In the genomic region with DNA sequence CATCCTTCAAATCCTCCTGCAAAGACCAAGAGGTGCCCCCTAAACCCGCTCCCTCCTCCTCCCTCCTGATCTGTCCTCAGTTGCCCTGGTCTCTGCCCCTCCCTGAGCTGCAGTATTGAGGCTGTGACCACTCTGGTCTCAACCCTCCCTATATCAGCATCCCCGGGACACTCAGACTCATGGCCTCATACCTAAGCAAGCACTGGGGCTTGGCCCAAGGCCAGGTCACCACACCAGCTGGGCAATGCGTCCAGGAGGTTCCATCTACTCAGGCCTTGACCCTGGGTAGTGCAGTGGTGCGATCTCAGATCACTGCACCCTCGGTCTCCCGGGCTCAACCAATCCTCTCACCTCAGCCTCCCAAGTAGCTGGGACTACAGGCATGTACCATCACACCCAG, we compare ENCODE assay signal across 25 cellular contexts. TPM values are rescaled to one million over a fixed set of nuclear protein-coding genes. Genes with fewer than 3 reads are reported as not detected.
DNase-seq lines count a peak whose midpoint lies in the region; ATAC-seq, FAIRE-seq and TF ChIP-seq lines count a peak whose summit lies in the region.
"Had no signal": no experiment of that assay in that cellular context is flagged by ENCODE, and none has a peak within 500 bp of the region (broad histone marks: within the 10 kb centered on the region; RNA-seq: fewer than 3 reads in every experiment).

No MANE protein-coding gene starts in this region.

- dilution Hi-C loops in IMR-90 (cut with HindIII; ENCODE audit: low sequenced_read_pairs, unreplicated experiment): no loop called here

- no peak overlapping the region for H2AK9ac ChIP-seq in IMR-90 (replicated peaks; ENCODE audit: low read depth, low read length, poor library complexity)

- DNase-seq in IMR-90 (no peak), SHP77 treated with DMSO at 0.1 percent for 48 hours (lab: John Stamatoyannopoulos, UW) (peak; percentile 14), left lobe of liver (ENCODE audit: low spot score) (no peak), neuronal stem cell (ENCODE audit: low spot score) (no peak), Calu3 (no peak), GM12892 (ENCODE audit: insufficient read length) (no peak)
- DNase-seq in stimulated activated naive CD4-positive, alpha-beta T cell treated with Interleukin-2 at 50 U/mL for 16 hours (lab: John Stamatoyannopoulos, UW): no peak
- DNase-seq: 8988T; ACHN; AML-193; BE2C; CD4-positive, alpha-beta T cell; CD8-positive, alpha-beta memory T cell; DMS53; DMS79 treated with DMSO at 0.1 percent for 48 hours; GF-D8; GM23248; H7; HCEC 1CT had no signal

- no peaks in the 10 kb centered on the region for H3K36me3 ChIP-seq in IMR-90 (ENCODE audit: control insufficient read depth, insufficient read depth, low read length)
- H3K36me3 ChIP-seq in neuronal stem cell (replicated peaks in 1 of 2; ENCODE audit: control insufficient read depth in 2 of 2, insufficient read depth in 2 of 2, low read length in 2 of 2): peaks cover 0 to 4% of the 10 kb centered on the region in 2 donors
- H3K36me3 ChIP-seq: BE2C; BLaER1 treated with 17β-estradiol and CSF1 and Interleukin-3, amounts not matched to agents 10 nM and 100 nM had no signal

- no peak overlapping the region for H4K5ac ChIP-seq in IMR-90 (ENCODE audit: low read depth, low read length)

- no CpG with 5 or more reads among the region's 6 CpGs for WGBS in IMR-90 (ENCODE audit: extremely low coverage in 2 of 2, insufficient read length in 1 of 2), 2 experiments
- WGBS in neuronal stem cell (ENCODE audit: extremely low coverage in 2 of 2, insufficient read length in 2 of 2, insufficient replicate concordance in 1 of 2), 2 donors: no CpG with 5 or more reads among the region's 6 CpGs

- no peaks in the 10 kb centered on the region; the same call in 1 of the 2 replicates for H4K20me1 ChIP-seq in IMR-90 (ENCODE audit: insufficient read depth, low read length)

- no peak overlapping the region for H4K91ac ChIP-seq in IMR-90 (ENCODE audit: insufficient read depth, low read depth, low read length)
- no peak overlapping the region for H4K91ac ChIP-seq in neuronal stem cell (ENCODE audit: low read depth, low read length, poor library complexity)

- peaks cover 9% of the 10 kb centered on the region for H3K27me3 Mint-ChIP-seq in Calu3 (ENCODE audit: unreplicated experiment)

- H3K23ac ChIP-seq in IMR-90 (ENCODE audit: low read depth, low read length) (no peak overlapping the region), neuronal stem cell (ENCODE audit: low read depth, low read length, poor library complexity) (no peak overlapping the region)

- BruUV-seq in IMR-90 (replicated peaks; lab: Mats Ljungman, UMichigan): no TSS peak
- BruUV-seq in Calu3 (replicated peaks; lab: Mats Ljungman, UMichigan): no TSS peak

- H2AK5ac ChIP-seq in IMR-90 (ENCODE audit: low read depth, low read length) (no peak overlapping the region), neuronal stem cell (ENCODE audit: low read depth, low read length) (no peak overlapping the region)

- no peak for TF ChIP-seq POLR2A in IMR-90 (IDR thresholded peaks at IDR 0.05; ENCODE audit: low read depth, low read length)
- TF ChIP-seq POLR2A in GM12892 (IDR thresholded peaks at IDR 0.05; ENCODE audit: low read depth, low read length): no peak

- H3K14ac ChIP-seq in IMR-90 (replicated peaks; ENCODE audit: low read depth, low read length) (no peak overlapping the region), neuronal stem cell (ENCODE audit: low read length) (no peak overlapping the region)

- H3K4me3 ChIP-seq in IMR-90 (ENCODE audit: insufficient read depth, low read depth, low read length) (no peak overlapping the region), neuronal stem cell (ENCODE audit: low read length in 2 of 2) (no peak overlapping the region)
- H3K4me3 ChIP-seq: A549; BLaER1 treated with 17β-estradiol and CSF1 and Interleukin-3, amounts not matched to agents 10 nM and 100 nM; GM23248 had no signal

- H3K4me2 ChIP-seq in IMR-90 (ENCODE audit: low read depth, low read length) (no peak overlapping the region), neuronal stem cell (ENCODE audit: insufficient read depth, low read length, poor library complexity, severe bottlenecking) (no peak overlapping the region)
- H3K4me2 ChIP-seq: A549; BLaER1 treated with 17β-estradiol and CSF1 and Interleukin-3, amounts not matched to agents 10 nM and 100 nM had no signal

- in situ Hi-C loops in IMR-90 (cut with MboI; ENCODE audit: low sequenced_read_pairs): no loop called here

- H3K9ac ChIP-seq in IMR-90 (ENCODE audit: low read depth, low read length): no peak overlapping the region
- no peak overlapping the region for H3K9ac ChIP-seq in neuronal stem cell (ENCODE audit: low read depth, low read length, poor library complexity)
- H3K9ac ChIP-seq: BLaER1 treated with 17β-estradiol and CSF1 and Interleukin-3, amounts not matched to agents 10 nM and 100 nM; GM23248 had no signal

- no peak for ATAC-seq in IMR-90 (ENCODE audit: low read depth)
- ATAC-seq in left lobe of liver: peak; percentile 13
- ATAC-seq: A549 had no signal

- FAIRE-seq in GM12892 (lab: Jason Lieb, UNC): no peak
- FAIRE-seq: A549, GM12891, GM19239, H1 had no signal

- H3K27ac ChIP-seq in IMR-90 (ENCODE audit: insufficient read depth, low read length) (no peak overlapping the region), neuronal stem cell (replicated peaks; ENCODE audit: low read length) (no peak overlapping the region)
- H3K27ac ChIP-seq: A549; BLaER1 treated with 17β-estradiol and CSF1 and Interleukin-3, amounts not matched to agents 10 nM and 100 nM; GM23248 had no signal

- H3K9me3 Mint-ChIP-seq in Calu3 (ENCODE audit: low read depth, unreplicated experiment): peaks cover 2% of the 10 kb centered on the region
- H3K9me3 Mint-ChIP-seq: CD4-positive, alpha-beta T cell; CD8-positive, alpha-beta memory T cell had no signal

- no peaks in the 10 kb centered on the region for H3K4me1 Mint-ChIP-seq in Calu3 (ENCODE audit: low read depth, unreplicated experiment)
- H3K4me1 Mint-ChIP-seq: CD8-positive, alpha-beta memory T cell had no signal

- H3K18ac ChIP-seq in IMR-90 (ENCODE audit: low read depth, low read length) (no peak overlapping the region), neuronal stem cell (ENCODE audit: low read length) (peak overlapping the region; percentile 8)

- H3K79me1 ChIP-seq in IMR-90 (ENCODE audit: low read depth in 1 of 2, low read length in 2 of 2) (no peaks in the 10 kb centered on the region), neuronal stem cell (ENCODE audit: low read depth, low read length) (no peaks in the 10 kb centered on the region)

- intact Hi-C loops in IMR-90 (cut with micrococcal nuclease): no loop called here
- intact Hi-C loops in Calu3 (cut with micrococcal nuclease; ENCODE audit: unreplicated experiment): no loop called here

- no peak overlapping the region for H2BK12ac ChIP-seq in neuronal stem cell (ENCODE audit: low read length)

- H3K9me1 ChIP-seq in IMR-90 (ENCODE audit: insufficient read depth, low read length): no peaks in the 10 kb centered on the region

- no peak overlapping the region for H3K4me3 Mint-ChIP-seq in Calu3 (ENCODE audit: low read depth, unreplicated experiment)
- H3K4me3 Mint-ChIP-seq: CD14-positive monocyte; CD4-positive, alpha-beta T cell; CD8-positive, alpha-beta memory T cell had no signal

- H3K4ac ChIP-seq in IMR-90 (ENCODE audit: low read depth, low read length) (no peak overlapping the region), neuronal stem cell (ENCODE audit: low read length) (no peak overlapping the region)

- no peak overlapping the region for H3K27ac Mint-ChIP-seq in Calu3 (ENCODE audit: unreplicated experiment)
- H3K27ac Mint-ChIP-seq: CD4-positive, alpha-beta T cell; CD8-positive, alpha-beta memory T cell had no signal

- TF ChIP-seq CTCF in IMR-90 (conservative IDR thresholded peaks at IDR 0.05; ENCODE audit: low read depth, low read length): no peak
- TF ChIP-seq CTCF in Calu3 (IDR thresholded peaks at IDR 0.05; ENCODE audit: unreplicated experiment): no peak

- H3K27me3 ChIP-seq in IMR-90 (ENCODE audit: control insufficient read depth, insufficient read depth, low read length) (no peaks in the 10 kb centered on the region), neuronal stem cell (ENCODE audit: control insufficient read depth in 3 of 3, insufficient read depth in 3 of 3, low read depth in 1 of 3, low read length in 3 of 3) (no peaks in the 10 kb centered on the region)
- H3K27me3 ChIP-seq: BE2C; BLaER1 treated with 17β-estradiol and CSF1 and Interleukin-3, amounts not matched to agents 10 nM and 100 nM had no signal

- H2BK5ac ChIP-seq in IMR-90 (ENCODE audit: low read depth, low read length, poor library complexity, severe bottlenecking) (no peak overlapping the region), neuronal stem cell (ENCODE audit: low read length) (no peak overlapping the region)

- no peak overlapping the region for H3K56ac ChIP-seq in IMR-90 (ENCODE audit: extremely low read depth, insufficient read depth, low read length)

- H2BK120ac ChIP-seq in IMR-90 (ENCODE audit: low read depth, low read length) (no peak overlapping the region), neuronal stem cell (ENCODE audit: low read depth, low read length) (no peak overlapping the region)

- H4K8ac ChIP-seq in IMR-90 (ENCODE audit: low read depth in 2 of 2, low read length in 2 of 2) (no peak overlapping the region), neuronal stem cell (ENCODE audit: low read depth, low read length) (no peak overlapping the region)

- no peaks in the 10 kb centered on the region for H3K36me3 Mint-ChIP-seq in Calu3 (ENCODE audit: insufficient read depth, unreplicated experiment)
- H3K36me3 Mint-ChIP-seq: CD14-positive monocyte; CD8-positive, alpha-beta memory T cell had no signal

- H2BK20ac ChIP-seq in IMR-90 (ENCODE audit: low read depth, low read length): no peak overlapping the region

- no peak for TF ChIP-seq RAD21 in IMR-90 (IDR thresholded peaks at IDR 0.05; ENCODE audit: low read length)

- H2BK15ac ChIP-seq in IMR-90 (ENCODE audit: low read depth, low read length) (no peak overlapping the region), neuronal stem cell (ENCODE audit: low read length) (no peak overlapping the region)

- POLR2A ChIA-PET in IMR-90 (lab: Charles Lee; ENCODE audit: unreplicated experiment): no interaction called here

- H3K4me1 ChIP-seq in IMR-90 (ENCODE audit: control insufficient read depth, insufficient read depth, low read length) (no peaks in the 10 kb centered on the region), neuronal stem cell (ENCODE audit: control insufficient read depth in 2 of 2, insufficient read depth in 1 of 2, low read depth in 1 of 2, low read length in 2 of 2) (peaks cover 2 to 27% of the 10 kb centered on the region in 2 donors)
- H3K4me1 ChIP-seq: A549, BE2C had no signal

- CTCF ChIA-PET in IMR-90 (lab: Yijun Ruan, JAX) (no interaction called here), Calu3 (lab: Charles Lee) (no interaction called here)

- H3K9me3 ChIP-seq in IMR-90 (ENCODE audit: control insufficient read depth, insufficient read depth, low read length): no peaks in the 10 kb centered on the region
- H3K9me3 ChIP-seq in neuronal stem cell (replicated peaks in 1 of 2; ENCODE audit: control insufficient read depth in 2 of 2, insufficient read depth in 1 of 2, low read depth in 1 of 2, low read length in 2 of 2): peaks cover 0 to 2% of the 10 kb centered on the region in 2 donors
- H3K9me3 ChIP-seq: A549; BE2C; BLaER1 treated with 17β-estradiol and CSF1 and Interleukin-3, amounts not matched to agents 10 nM and 100 nM had no signal

- H2AFZ ChIP-seq in IMR-90 (replicated peaks; ENCODE audit: low read length, poor library complexity) (peak overlapping the region; percentile 60), neuronal stem cell (ENCODE audit: low read length) (no peak overlapping the region)
- H2AFZ ChIP-seq: GM23248 had no signal

RNA-seq across cellular contexts. Expression of gene KIF17, which starts 9.8 kb away (rescaled TPM):
- total RNA-seq in IMR-90 (2012; rRNA removed) (4.5 and 4.7 TPM in 2 replicates), left lobe of liver (1.5 TPM), Calu3 (2022) (not detected in 2 replicates)
- 5.7 and 6.5 TPM in 2 replicates for polyA plus RNA-seq in IMR-90 (2012; rRNA removed)
- polyA plus RNA-seq in IMR-90 (2012; cell fraction: cytosol; rRNA removed): 4.6 and 6.0 TPM in 2 replicates
- 8.5 and 11.5 TPM in 2 replicates for polyA plus RNA-seq in IMR-90 (2012; cell fraction: nucleus; rRNA removed; ENCODE audit: low replicate concordance)
- 5.8 TPM for polyA plus RNA-seq in neuronal stem cell (2013, experiment 1 of 2)
- 5.8 TPM for polyA plus RNA-seq in neuronal stem cell (2013, experiment 2 of 2)
- 0.42 TPM for polyA plus RNA-seq in GM12892 (2012; ENCODE audit: missing spikeins)
- total RNA-seq: CD4-positive, alpha-beta T cell; CD8-positive, alpha-beta memory T cell had no signal
- polyA plus RNA-seq: CD14-positive monocyte; CD8-positive, alpha-beta memory T cell had no signal

RNA-seq across cellular contexts. Expression of gene SH2D5, which starts 24.4 kb away (rescaled TPM):
- 6.7 and 7.2 TPM in 2 replicates for total RNA-seq in IMR-90 (2012; rRNA removed)
- 13.5 and 14.4 TPM in 2 replicates for polyA plus RNA-seq in IMR-90 (2012; rRNA removed)
- polyA plus RNA-seq in IMR-90 (2012; cell fraction: cytosol; rRNA removed): 7.8 and 10.5 TPM in 2 replicates
- polyA plus RNA-seq in IMR-90 (2012; cell fraction: nucleus; rRNA removed; ENCODE audit: low replicate concordance): 48.2 and 69.5 TPM in 2 replicates
- 0.30 TPM for total RNA-seq in left lobe of liver
- 5.5 TPM for polyA plus RNA-seq in neuronal stem cell (2013, experiment 1 of 2)
- polyA plus RNA-seq in neuronal stem cell (2013, experiment 2 of 2): 5.3 TPM
- total RNA-seq in Calu3 (2022): 2.7 and 3.8 TPM in 2 replicates
- polyA plus RNA-seq in GM12892 (2012; ENCODE audit: missing spikeins): 0.42 TPM
- polyA plus RNA-seq: CD14-positive monocyte; CD8-positive, alpha-beta memory T cell had no signal

RNA-seq across cellular contexts. Expression of gene DDOST, which starts 46.9 kb away (rescaled TPM):
- total RNA-seq in IMR-90 (2012; rRNA removed): 155 and 179 TPM in 2 replicates
- 414 and 477 TPM in 2 replicates for polyA plus RNA-seq in IMR-90 (2012; rRNA removed)
- polyA plus RNA-seq in IMR-90 (2012; cell fraction: cytosol; rRNA removed): 234 and 424 TPM in 2 replicates
- polyA plus RNA-seq in IMR-90 (2012; cell fraction: nucleus; rRNA removed; ENCODE audit: low replicate concordance): 92.6 and 119 TPM in 2 replicates
- total RNA-seq in left lobe of liver: 104 TPM
- 115 TPM for polyA plus RNA-seq in neuronal stem cell (2013, experiment 1 of 2)
- polyA plus RNA-seq in neuronal stem cell (2013, experiment 2 of 2): 115 TPM
- 266 and 278 TPM in 2 replicates for total RNA-seq in Calu3 (2022)
- polyA plus RNA-seq in GM12892 (2012; ENCODE audit: missing spikeins): 143 TPM
